8 cellular contexts compared by ENCODE assay signal in the genomic region with DNA sequence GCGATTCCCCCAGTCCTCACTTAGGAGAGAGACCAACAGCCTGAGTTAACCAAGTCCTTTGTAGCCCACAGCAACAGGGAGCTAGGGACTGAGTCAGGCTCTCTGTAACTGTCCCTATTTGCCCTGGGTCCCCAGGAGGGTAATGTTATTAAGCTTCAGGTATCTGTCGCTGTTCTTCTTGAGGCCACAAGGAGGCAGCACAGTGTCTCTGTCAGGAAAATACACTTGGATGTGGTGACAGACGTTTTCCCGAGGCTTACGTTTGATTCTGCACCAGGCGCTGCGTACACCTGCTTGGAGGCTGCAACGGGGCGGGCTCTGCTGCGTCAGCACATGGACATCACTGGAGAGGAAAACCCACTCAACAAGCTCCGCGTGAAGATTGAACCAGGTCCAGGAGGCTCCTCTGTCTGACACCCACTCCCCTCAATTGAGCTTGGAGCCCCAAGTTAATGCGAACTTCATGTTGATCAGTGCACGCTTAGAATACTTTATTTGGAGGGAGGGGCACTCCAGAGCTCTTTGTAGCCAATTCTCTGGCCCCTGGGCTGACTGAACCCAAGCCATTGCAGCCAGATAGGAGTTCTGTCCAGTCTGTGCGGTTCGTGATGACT. TPM values are rescaled to one million over a fixed set of nuclear protein-coding genes. Genes with fewer than 3 reads are reported as not detected.
A peak's percentile ranks its signal among the peaks of the same experiment; 100 is the strongest.
DNase-seq lines count a peak whose midpoint lies in the region; ATAC-seq lines count a peak whose summit lies in the region.

No MANE protein-coding gene starts in this region.

- H3K27me3 ChIP-seq in mesendoderm (ENCODE audit: insufficient read depth, low read length, poor library complexity), result no peaks in the 10 kb centered on the region

- DNase-seq in activated T-cell treated with anti-CD3 and anti-CD28 coated beads for 48 hours (ENCODE audit: low read depth), result peak; percentile 3
- no peak for DNase-seq in activated T-cell treated with anti-CD3 and anti-CD28 coated beads for 4 hours
- peak; percentile 41 for DNase-seq in NCI-H1092 (lab: John Stamatoyannopoulos, UW)
- peak; percentile 68 for DNase-seq in SK-MEL-5 (ENCODE audit: low read depth, low spot score)
- DNase-seq in dermis microvascular lymphatic vessel endothelial cell (ENCODE audit: low read depth in 2 of 2), result peak; percentile 36 to 66
- peak; percentile 81 for DNase-seq in mesendoderm
- DNase-seq in HPDE6-E6E7 (ENCODE audit: extremely low spot score), result no peak

- H3K36me3 ChIP-seq in mesendoderm (ENCODE audit: control insufficient read depth, insufficient read depth, low read length), result peaks cover 13% of the 10 kb centered on the region

- H3K79me1 ChIP-seq in mesendoderm (ENCODE audit: low read length), result no peaks in the 10 kb centered on the region

- H3K23ac ChIP-seq in mesendoderm (ENCODE audit: low read length), result no peak overlapping the region

- no peak overlapping the region for H3K56ac ChIP-seq in mesendoderm (ENCODE audit: low read length)

- no peak overlapping the region for H3K4me3 ChIP-seq in mesendoderm (ENCODE audit: low read length)

- ATAC-seq in HG02763 (IDR thresholded peaks at IDR 0.05; ENCODE audit: unreplicated experiment), result no peak

- H3K18ac ChIP-seq in mesendoderm (ENCODE audit: low read length), result no peak overlapping the region

- no peak overlapping the region for H3K27ac ChIP-seq in mesendoderm (ENCODE audit: low read depth, low read length)

- no peaks in the 10 kb centered on the region for H3K79me2 ChIP-seq in mesendoderm (ENCODE audit: control insufficient read depth, insufficient read depth, low read length)

- H3K9ac ChIP-seq in mesendoderm (ENCODE audit: low read length), result no peak overlapping the region

- H4K5ac ChIP-seq in mesendoderm (ENCODE audit: low read length), result no peak overlapping the region

- H4K8ac ChIP-seq in mesendoderm (ENCODE audit: low read depth, low read length), result no peak overlapping the region

- no peak overlapping the region for H3K4me2 ChIP-seq in mesendoderm (ENCODE audit: low read length)

- in situ Hi-C loops in SK-MEL-5 (cut with HindIII; ENCODE audit: low pct_unique_long_range_greater_than_20kb, low sequenced_read_pairs), result no loop called here

- H2BK120ac ChIP-seq in mesendoderm (ENCODE audit: low read depth, low read length), result no peak overlapping the region

- no peak overlapping the region for H2BK15ac ChIP-seq in mesendoderm (replicated peaks; ENCODE audit: low read depth)

- H3K4me1 ChIP-seq in mesendoderm (ENCODE audit: control insufficient read depth, low read depth, low read length), result no peaks in the 10 kb centered on the region

- no peak overlapping the region for H2AK5ac ChIP-seq in mesendoderm (ENCODE audit: low read length)

- H3K4ac ChIP-seq in mesendoderm (ENCODE audit: low read depth, low read length), result no peak overlapping the region

- H2BK5ac ChIP-seq in mesendoderm (ENCODE audit: low read length), result no peak overlapping the region

- no CpG with 5 or more reads among the region's 16 CpGs for WGBS in mesendoderm (ENCODE audit: extremely low coverage, insufficient coverage, low lambda C conversion rate)

RNA-seq across cellular contexts. Expression of gene ELF3, which starts 10.7 kb away (rescaled TPM):
- 0.13 TPM in 1 of 2 replicates, not detected in the other for total RNA-seq in SK-MEL-5 (2014; rRNA removed; shearing (Covaris generic))
- polyA plus RNA-seq in SK-MEL-5 (2015; cell fraction: cytosol; rRNA removed), result 0.29 TPM in 1 of 2 replicates, not detected in the other
- polyA plus RNA-seq in SK-MEL-5 (2015; cell fraction: nucleus; rRNA removed), result 0.43 TPM in 1 of 2 replicates, not detected in the other
- total RNA-seq in dermis microvascular lymphatic vessel endothelial cell, result under 0.01 and 0.13 TPM in 2 replicates
- polyA plus RNA-seq in mesendoderm (2013, experiment 1 of 2), result 5.0 TPM
- 5.0 TPM for polyA plus RNA-seq in mesendoderm (2013, experiment 2 of 2)

RNA-seq across cellular contexts. Expression of gene RNPEP, which starts 17.3 kb away (rescaled TPM):
- total RNA-seq in SK-MEL-5 (2014; rRNA removed; shearing (Covaris generic)), result 61.4 and 63.8 TPM in 2 replicates
- 84.3 and 92.3 TPM in 2 replicates for polyA plus RNA-seq in SK-MEL-5 (2015; cell fraction: cytosol; rRNA removed)
- 69.7 and 74.8 TPM in 2 replicates for polyA plus RNA-seq in SK-MEL-5 (2015; cell fraction: nucleus; rRNA removed)
- 37.7 and 41.8 TPM in 2 replicates for total RNA-seq in dermis microvascular lymphatic vessel endothelial cell
- 27.2 TPM for polyA plus RNA-seq in mesendoderm (2013, experiment 1 of 2)
- 27.8 TPM for polyA plus RNA-seq in mesendoderm (2013, experiment 2 of 2)

RNA-seq across cellular contexts. Expression of gene TIMM17A, which starts 44.4 kb away (rescaled TPM):
- 112 and 114 TPM in 2 replicates for total RNA-seq in SK-MEL-5 (2014; rRNA removed; shearing (Covaris generic))
- polyA plus RNA-seq in SK-MEL-5 (2015; cell fraction: cytosol; rRNA removed), result 58.5 and 58.9 TPM in 2 replicates
- 64.1 and 81.0 TPM in 2 replicates for polyA plus RNA-seq in SK-MEL-5 (2015; cell fraction: nucleus; rRNA removed)
- total RNA-seq in dermis microvascular lymphatic vessel endothelial cell, result 43.5 and 57.9 TPM in 2 replicates
- 52.3 TPM for polyA plus RNA-seq in mesendoderm (2013, experiment 1 of 2)
- polyA plus RNA-seq in mesendoderm (2013, experiment 2 of 2), result 50.5 TPM

RNA-seq across cellular contexts. Expression of gene LMOD1, which starts 53.4 kb away (rescaled TPM):
- total RNA-seq in SK-MEL-5 (2014; rRNA removed; shearing (Covaris generic)), result not detected in 2 replicates
- not detected in 2 replicates for polyA plus RNA-seq in SK-MEL-5 (2015; cell fraction: cytosol; rRNA removed)
- not detected in 2 replicates for polyA plus RNA-seq in SK-MEL-5 (2015; cell fraction: nucleus; rRNA removed)
- under 0.01 TPM in 1 of 2 replicates, not detected in the other for total RNA-seq in dermis microvascular lymphatic vessel endothelial cell
- polyA plus RNA-seq in mesendoderm (2013, experiment 1 of 2), result 0.11 TPM
- polyA plus RNA-seq in mesendoderm (2013, experiment 2 of 2), result 0.13 TPM

Comparison
In these comparisons a context has a peak if more than half of its experiments do, and no peak if none do; other contexts are left out.
1. DNase-seq: peak in activated T-cell treated with anti-CD3 and anti-CD28 coated beads for 48 hours (single experiment), NCI-H1092 (single experiment), SK-MEL-5 (single experiment), dermis microvascular lymphatic vessel endothelial cell (2 of 2) and mesendoderm (single experiment); none in activated T-cell treated with anti-CD3 and anti-CD28 coated beads for 4 hours (single experiment) and HPDE6-E6E7 (single experiment).